Comparison of ENCODE assay signal across 12 cellular contexts in genomic region chr3:60046212-60046611, GRCh38.
A peak's percentile ranks its signal among the peaks of the same experiment; 100 is the strongest.
DNase-seq lines count a peak whose midpoint lies in the region; ATAC-seq lines count a peak whose summit lies in the region.
"Had no signal": no experiment of that assay in that cellular context is flagged by ENCODE, and none has a peak within 500 bp of the region (broad histone marks: within the 10 kb centered on the region; RNA-seq: fewer than 3 reads in every experiment).

No MANE protein-coding gene starts in this region.

- intact Hi-C loops in posterior vena cava (cut with DNase I) = no loop called here

- ATAC-seq in GM19351 (IDR thresholded peaks at IDR 0.05; ENCODE audit: unreplicated experiment) = no peak
- no peak for ATAC-seq in GM21381 (IDR thresholded peaks at IDR 0.05; ENCODE audit: unreplicated experiment)
- ATAC-seq: WTC11 had no signal

- DNase-seq in NCI-H2107 treated with DMSO at 0.1 percent for 48 hours (lab: John Stamatoyannopoulos, UW; ENCODE audit: unreplicated experiment) = peak; percentile 67
- DNase-seq in NCI-H2107 (lab: John Stamatoyannopoulos, UW) = no peak
- DNase-seq in NCI-H1092 (lab: John Stamatoyannopoulos, UW) = peak; percentile 58
- DNase-seq in NCI-H774 (lab: John Stamatoyannopoulos, UW) = peak; percentile 60
- peak; percentile 34 for DNase-seq in medulla oblongata (ENCODE audit: extremely low spot score)
- DNase-seq in posterior vena cava (ENCODE audit: low spot score) = no peak
- DNase-seq: foreskin melanocyte, NCI-H524 treated with DMSO at 0.1 percent for 48 hours, SW 1271 had no signal

Comparison
In these comparisons a context has a peak if more than half of its experiments do, and no peak if none do; other contexts are left out.
1. DNase-seq: peak in NCI-H2107 treated with DMSO at 0.1 percent for 48 hours (single experiment), NCI-H1092 (single experiment), NCI-H774 (single experiment) and medulla oblongata (single experiment); none in NCI-H2107 (single experiment) and posterior vena cava (single experiment).